ENCODE assay signal across 10 cellular contexts in the genomic region with DNA sequence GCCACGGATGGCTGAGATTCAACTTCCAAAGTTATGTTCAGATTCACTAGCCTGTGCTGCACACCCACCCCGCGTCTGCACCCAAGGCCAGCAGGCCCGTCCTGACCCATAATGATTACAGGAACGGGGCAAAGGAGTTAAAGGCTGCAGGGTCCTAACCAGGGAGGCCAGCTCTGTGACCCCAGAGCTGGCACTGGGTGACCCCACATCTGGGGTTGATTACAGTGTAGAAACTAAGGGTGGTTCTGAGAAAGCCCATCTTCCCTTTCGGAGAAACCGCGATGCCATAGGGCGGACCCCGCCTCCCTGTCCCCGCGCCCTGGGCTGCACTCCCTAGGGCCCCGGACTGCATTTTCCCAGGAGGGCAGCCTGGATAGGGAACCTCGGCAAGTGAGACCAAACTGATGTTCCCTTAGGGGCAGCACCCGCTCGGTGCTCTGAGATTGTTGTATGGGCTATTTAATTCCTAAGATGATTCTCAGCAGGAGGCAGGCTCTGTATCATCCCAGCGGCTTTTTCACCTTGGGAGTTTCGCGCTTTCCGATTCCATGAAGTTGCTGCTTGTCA. TPM values are rescaled to one million over a fixed set of nuclear protein-coding genes. Genes with fewer than 3 reads are reported as not detected.
DNase-seq lines count a peak whose midpoint lies in the region; ATAC-seq and TF ChIP-seq lines count a peak whose summit lies in the region.
"Had no signal": no experiment of that assay in that cellular context is flagged by ENCODE, and none has a peak within 500 bp of the region (broad histone marks: within the 10 kb centered on the region; RNA-seq: fewer than 3 reads in every experiment).

No MANE protein-coding gene starts in this region.

- no peak for DNase-seq in SK-N-SH
- no peak for DNase-seq in NCI-H2171 treated with DMSO at 0.1 percent for 48 hours (lab: John Stamatoyannopoulos, UW)

- H3K9me3 ChIP-seq in SK-N-SH (no peaks in the 10 kb centered on the region), iPS-20b (ENCODE audit: insufficient read depth, low read depth, low read length) (peaks cover 4% of the 10 kb centered on the region; the same call in 1 of the 2 replicates), stomach smooth muscle (ENCODE audit: control insufficient read depth in 2 of 2, low read length in 2 of 2) (no peaks in the 10 kb centered on the region)

- H4K20me1 ChIP-seq in SK-N-SH (ENCODE audit: insufficient read depth) = no peaks in the 10 kb centered on the region

- CTCF ChIA-PET in SK-N-SH (lab: Yijun Ruan, JAX) = interaction anchor here (1.4 kb wide), 1 partner anchor 33 kb away, joined by 3 read pairs; no protein-coding TSS in a partner anchor

- H3K27me3 ChIP-seq in SK-N-SH (ENCODE audit: insufficient read depth) (no peaks in the 10 kb centered on the region), iPS-20b (ENCODE audit: insufficient read depth, low read length) (peaks cover 29% of the 10 kb centered on the region), stomach smooth muscle (ENCODE audit: control insufficient read depth in 1 of 2, insufficient read depth in 2 of 2, low read length in 2 of 2) (peaks cover 3 to 4% of the 10 kb centered on the region in 2 donors)

- TF ChIP-seq EP300 in SK-N-SH (IDR thresholded peaks at IDR 0.05; ENCODE audit: borderline replicate concordance in 1 of 2, low read depth in 1 of 2, low read length in 1 of 2) = no peak

- H3K36me3 Mint-ChIP-seq in activated T-helper 17 cell treated with anti-CD3 and anti-CD28 coated beads, Interleukin-2, amount 50 U/mL, for 72 hours (ENCODE audit: low read depth) = no peaks in the 10 kb centered on the region

- H3K4me1 ChIP-seq in SK-N-SH (ENCODE audit: control insufficient read depth in 1 of 2, insufficient read depth in 2 of 2, low read depth in 1 of 2, low read length in 1 of 2) (peaks cover 0 to 25% of the 10 kb centered on the region in 2 experiments; a peak in 2 of 4 replicates), iPS-20b (ENCODE audit: insufficient read depth, low read length) (no peaks in the 10 kb centered on the region), stomach smooth muscle (ENCODE audit: control insufficient read depth, insufficient read depth, low read length) (peaks cover 16% of the 10 kb centered on the region)

- ATAC-seq in SK-N-SH treated with all-trans-retinoic acid at 6 μM for 48 hours (no peak), HG03139 (IDR thresholded peaks at IDR 0.05; ENCODE audit: unreplicated experiment) (no peak), GM18519 (IDR thresholded peaks at IDR 0.05; ENCODE audit: low FRiP score, unreplicated experiment) (no peak)
- ATAC-seq in activated T-helper 17 cell treated with anti-CD3 and anti-CD28 coated beads, Interleukin-2, amount 50 U/mL, for 72 hours (replicated peaks) = no peak

- H2AFZ ChIP-seq in SK-N-SH (ENCODE audit: low read depth) = peak overlapping the region; percentile 90; the same call in 1 of the 2 replicates

- H3K9me3 Mint-ChIP-seq in activated T-helper 17 cell treated with anti-CD3 and anti-CD28 coated beads, Interleukin-2, amount 50 U/mL, for 72 hours = no peaks in the 10 kb centered on the region

- H3K27ac ChIP-seq in SK-N-SH (ENCODE audit: low read depth in 2 of 2, low read length in 1 of 2) = peak overlapping the region in 1 of 2 experiments; percentile 64; a peak in 2 of 4 replicates
- H3K27ac ChIP-seq in iPS-20b (ENCODE audit: low read length) = no peak overlapping the region
- no peak overlapping the region for H3K27ac ChIP-seq in stomach smooth muscle (ENCODE audit: low read length)
- H3K27ac ChIP-seq: C4-2B had no signal

- H3K4me2 ChIP-seq in SK-N-SH = peak overlapping the region; percentile 88

- H3K4me3 ChIP-seq in SK-N-SH (ENCODE audit: low read depth in 2 of 2, low read length in 1 of 2) = peak overlapping the region; percentile 46 to 62
- peak overlapping the region; percentile 76 for H3K4me3 ChIP-seq in iPS-20b (ENCODE audit: low read length)
- peak overlapping the region; percentile 80 to 83 for H3K4me3 ChIP-seq in stomach smooth muscle (ENCODE audit: low read length in 2 of 2)

- H3K27me3 Mint-ChIP-seq in activated T-helper 17 cell treated with anti-CD3 and anti-CD28 coated beads, Interleukin-2, amount 50 U/mL, for 72 hours = no peaks in the 10 kb centered on the region

- H3K79me2 ChIP-seq in SK-N-SH (ENCODE audit: insufficient read depth) = no peaks in the 10 kb centered on the region

- no peaks in the 10 kb centered on the region for H3F3A ChIP-seq in SK-N-SH (replicated peaks; ENCODE audit: insufficient read depth)

- no peak for TF ChIP-seq CTCF in SK-N-SH (IDR thresholded peaks at IDR 0.05)

- POLR2A ChIA-PET in SK-N-SH (lab: Yijun Ruan, JAX) = interaction anchor here (3.1 kb wide), 1 partner anchor 17 kb away, joined by 20 read pairs; no protein-coding TSS in a partner anchor

- WGBS in SK-N-SH (ENCODE audit: low lambda C conversion rate) = 85% methylated on average over 13 of the region's 20 CpGs

- H3K9ac ChIP-seq in SK-N-SH (peak overlapping the region; percentile 65), iPS-20b (ENCODE audit: low read depth, low read length) (peak overlapping the region; percentile 65; the same call in 1 of the 2 replicates), stomach smooth muscle (ENCODE audit: low read length in 2 of 2) (peak overlapping the region; percentile 57 to 75)

- H3K27ac Mint-ChIP-seq in activated T-helper 17 cell treated with anti-CD3 and anti-CD28 coated beads, Interleukin-2, amount 50 U/mL, for 72 hours = peak overlapping the region; percentile 65

- H3K36me3 ChIP-seq in SK-N-SH (replicated peaks in 1 of 2; ENCODE audit: control insufficient read depth in 1 of 2, insufficient read depth in 2 of 2, low read length in 1 of 2) = no peaks in the 10 kb centered on the region
- H3K36me3 ChIP-seq in iPS-20b (ENCODE audit: insufficient read depth, low read depth, low read length) = no peaks in the 10 kb centered on the region
- no peaks in the 10 kb centered on the region for H3K36me3 ChIP-seq in stomach smooth muscle (ENCODE audit: control insufficient read depth in 2 of 2, insufficient read depth in 2 of 2, low read length in 2 of 2)

- H3K9me2 ChIP-seq in SK-N-SH = no peaks in the 10 kb centered on the region

- TF ChIP-seq RAD21 in SK-N-SH (IDR thresholded peaks at IDR 0.05; ENCODE audit: low read length) = no peak

- no peaks in the 10 kb centered on the region for H3K4me1 Mint-ChIP-seq in activated T-helper 17 cell treated with anti-CD3 and anti-CD28 coated beads, Interleukin-2, amount 50 U/mL, for 72 hours

- H3K4me3 Mint-ChIP-seq in activated T-helper 17 cell treated with anti-CD3 and anti-CD28 coated beads, Interleukin-2, amount 50 U/mL, for 72 hours = peak overlapping the region; percentile 81

TF ChIP-seq in SK-N-SH, 30 proteins besides CTCF, POLR2A, EP300 and RAD21 (continues in another document):
- TF ChIP-seq SIN3A (IDR thresholded peaks at IDR 0.05; ENCODE audit: borderline replicate concordance, low read depth, low read length) = no peak
- no peak for TF ChIP-seq TEAD4 (IDR thresholded peaks at IDR 0.05; ENCODE audit: borderline replicate concordance, insufficient read depth)
- no peak for TF ChIP-seq SMC3 (IDR thresholded peaks at IDR 0.05; ENCODE audit: low read depth, low read length)
- TF ChIP-seq, protein P1, sequence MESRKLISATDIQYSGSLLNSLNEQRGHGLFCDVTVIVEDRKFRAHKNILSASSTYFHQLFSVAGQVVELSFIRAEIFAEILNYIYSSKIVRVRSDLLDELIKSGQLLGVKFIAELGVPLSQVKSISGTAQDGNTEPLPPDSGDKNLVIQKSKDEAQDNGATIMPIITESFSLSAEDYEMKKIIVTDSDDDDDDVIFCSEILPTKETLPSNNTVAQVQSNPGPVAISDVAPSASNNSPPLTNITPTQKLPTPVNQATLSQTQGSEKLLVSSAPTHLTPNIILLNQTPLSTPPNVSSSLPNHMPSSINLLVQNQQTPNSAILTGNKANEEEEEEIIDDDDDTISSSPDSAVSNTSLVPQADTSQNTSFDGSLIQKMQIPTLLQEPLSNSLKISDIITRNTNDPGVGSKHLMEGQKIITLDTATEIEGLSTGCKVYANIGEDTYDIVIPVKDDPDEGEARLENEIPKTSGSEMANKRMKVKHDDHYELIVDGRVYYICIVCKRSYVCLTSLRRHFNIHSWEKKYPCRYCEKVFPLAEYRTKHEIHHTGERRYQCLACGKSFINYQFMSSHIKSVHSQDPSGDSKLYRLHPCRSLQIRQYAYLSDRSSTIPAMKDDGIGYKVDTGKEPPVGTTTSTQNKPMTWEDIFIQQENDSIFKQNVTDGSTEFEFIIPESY (IDR thresholded peaks at IDR 0.05; ENCODE audit: borderline replicate concordance, low read depth) = no peak
- TF ChIP-seq JUND (IDR thresholded peaks at IDR 0.05) = no peak

TF ChIP-seq in SK-N-SH treated with all-trans-retinoic acid at 6 μM for 48 hours, 23 proteins besides CTCF, POLR2A, EP300 and RAD21 (continues in another document):
- no peak for TF ChIP-seq PPARA (CRISPR knock-in tag; IDR thresholded peaks at IDR 0.05; ENCODE audit: borderline replicate concordance)
- TF ChIP-seq ESRRG (CRISPR knock-in tag; IDR thresholded peaks at IDR 0.05) = no peak
- TF ChIP-seq, protein P2, sequence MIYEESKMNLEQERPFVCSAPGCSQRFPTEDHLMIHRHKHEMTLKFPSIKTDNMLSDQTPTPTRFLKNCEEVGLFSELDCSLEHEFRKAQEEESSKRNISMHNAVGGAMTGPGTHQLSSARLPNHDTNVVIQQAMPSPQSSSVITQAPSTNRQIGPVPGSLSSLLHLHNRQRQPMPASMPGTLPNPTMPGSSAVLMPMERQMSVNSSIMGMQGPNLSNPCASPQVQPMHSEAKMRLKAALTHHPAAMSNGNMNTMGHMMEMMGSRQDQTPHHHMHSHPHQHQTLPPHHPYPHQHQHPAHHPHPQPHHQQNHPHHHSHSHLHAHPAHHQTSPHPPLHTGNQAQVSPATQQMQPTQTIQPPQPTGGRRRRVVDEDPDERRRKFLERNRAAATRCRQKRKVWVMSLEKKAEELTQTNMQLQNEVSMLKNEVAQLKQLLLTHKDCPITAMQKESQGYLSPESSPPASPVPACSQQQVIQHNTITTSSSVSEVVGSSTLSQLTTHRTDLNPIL (CRISPR knock-in tag; IDR thresholded peaks at IDR 0.05; ENCODE audit: low read depth) = no peak
- TF ChIP-seq ZFP3 (CRISPR knock-in tag; IDR thresholded peaks at IDR 0.05) = no peak

RNA-seq across cellular contexts. Expression of a gene that starts 2.2 kb away (rescaled TPM):
- not detected in 2 replicates for polyA plus RNA-seq in SK-N-SH (2012; rRNA removed)
- not detected in 2 replicates for polyA plus RNA-seq in SK-N-SH (2012; cell fraction: cytosol; rRNA removed)
- not detected in 2 replicates for polyA plus RNA-seq in SK-N-SH (2012; cell fraction: nucleus; rRNA removed)
- not detected for total RNA-seq in activated T-helper 17 cell treated with anti-CD3 and anti-CD28 coated beads, Interleukin-2, amount 50 U/mL, for 72 hours
- total RNA-seq: HT1080 had no signal

RNA-seq across cellular contexts. Expression of a gene that starts 28.6 kb away (rescaled TPM):
- under 0.01 and 0.03 TPM in 2 replicates for polyA plus RNA-seq in SK-N-SH (2012; rRNA removed)
- polyA plus RNA-seq in SK-N-SH (2012; cell fraction: cytosol; rRNA removed) = 0.01 and 0.05 TPM in 2 replicates
- polyA plus RNA-seq in SK-N-SH (2012; cell fraction: nucleus; rRNA removed) = 0.01 TPM in 1 of 2 replicates, not detected in the other
- not detected for total RNA-seq in activated T-helper 17 cell treated with anti-CD3 and anti-CD28 coated beads, Interleukin-2, amount 50 U/mL, for 72 hours
- total RNA-seq: HT1080 had no signal
